1 cellular context compared by ENCODE assay signal in the genomic region with DNA sequence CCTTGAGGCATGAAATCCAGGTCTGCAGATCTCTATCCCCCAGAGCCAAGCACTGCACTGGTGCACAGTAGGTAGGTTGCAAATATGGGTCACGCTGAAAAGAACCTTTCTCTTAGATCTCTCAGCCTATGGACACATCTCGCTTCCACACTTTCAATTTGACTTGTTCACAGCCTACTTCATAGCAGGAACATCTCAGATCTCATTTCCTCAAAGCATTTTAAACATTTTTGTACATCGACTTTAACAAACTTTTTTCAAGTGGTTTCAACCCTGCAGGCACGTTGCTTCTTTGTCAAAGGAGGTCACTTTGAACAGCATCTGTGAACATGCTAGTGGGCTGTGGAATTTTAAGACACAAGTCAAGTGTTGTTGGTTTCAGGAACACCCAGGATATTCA.
TF ChIP-seq lines count a peak whose summit lies in the region.

No MANE protein-coding gene starts in this region.

TF ChIP-seq in SK-N-SH treated with all-trans-retinoic acid at 6 μM for 48 hours, 23 proteins besides CTCF, POLR2A, EP300 and RAD21 (continued from another document):
- TF ChIP-seq, protein P1, sequence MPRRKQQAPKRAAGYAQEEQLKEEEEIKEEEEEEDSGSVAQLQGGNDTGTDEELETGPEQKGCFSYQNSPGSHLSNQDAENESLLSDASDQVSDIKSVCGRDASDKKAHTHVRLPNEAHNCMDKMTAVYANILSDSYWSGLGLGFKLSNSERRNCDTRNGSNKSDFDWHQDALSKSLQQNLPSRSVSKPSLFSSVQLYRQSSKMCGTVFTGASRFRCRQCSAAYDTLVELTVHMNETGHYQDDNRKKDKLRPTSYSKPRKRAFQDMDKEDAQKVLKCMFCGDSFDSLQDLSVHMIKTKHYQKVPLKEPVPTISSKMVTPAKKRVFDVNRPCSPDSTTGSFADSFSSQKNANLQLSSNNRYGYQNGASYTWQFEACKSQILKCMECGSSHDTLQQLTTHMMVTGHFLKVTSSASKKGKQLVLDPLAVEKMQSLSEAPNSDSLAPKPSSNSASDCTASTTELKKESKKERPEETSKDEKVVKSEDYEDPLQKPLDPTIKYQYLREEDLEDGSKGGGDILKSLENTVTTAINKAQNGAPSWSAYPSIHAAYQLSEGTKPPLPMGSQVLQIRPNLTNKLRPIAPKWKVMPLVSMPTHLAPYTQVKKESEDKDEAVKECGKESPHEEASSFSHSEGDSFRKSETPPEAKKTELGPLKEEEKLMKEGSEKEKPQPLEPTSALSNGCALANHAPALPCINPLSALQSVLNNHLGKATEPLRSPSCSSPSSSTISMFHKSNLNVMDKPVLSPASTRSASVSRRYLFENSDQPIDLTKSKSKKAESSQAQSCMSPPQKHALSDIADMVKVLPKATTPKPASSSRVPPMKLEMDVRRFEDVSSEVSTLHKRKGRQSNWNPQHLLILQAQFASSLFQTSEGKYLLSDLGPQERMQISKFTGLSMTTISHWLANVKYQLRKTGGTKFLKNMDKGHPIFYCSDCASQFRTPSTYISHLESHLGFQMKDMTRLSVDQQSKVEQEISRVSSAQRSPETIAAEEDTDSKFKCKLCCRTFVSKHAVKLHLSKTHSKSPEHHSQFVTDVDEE (CRISPR knock-in tag; IDR thresholded peaks at IDR 0.05), result no peak
- TF ChIP-seq ISL1 (CRISPR knock-in tag; IDR thresholded peaks at IDR 0.05) (no peak), PPARA (CRISPR knock-in tag; IDR thresholded peaks at IDR 0.05; ENCODE audit: borderline replicate concordance) (no peak)
